ENCODE assay signal across 9 cellular contexts in the genomic region with DNA sequence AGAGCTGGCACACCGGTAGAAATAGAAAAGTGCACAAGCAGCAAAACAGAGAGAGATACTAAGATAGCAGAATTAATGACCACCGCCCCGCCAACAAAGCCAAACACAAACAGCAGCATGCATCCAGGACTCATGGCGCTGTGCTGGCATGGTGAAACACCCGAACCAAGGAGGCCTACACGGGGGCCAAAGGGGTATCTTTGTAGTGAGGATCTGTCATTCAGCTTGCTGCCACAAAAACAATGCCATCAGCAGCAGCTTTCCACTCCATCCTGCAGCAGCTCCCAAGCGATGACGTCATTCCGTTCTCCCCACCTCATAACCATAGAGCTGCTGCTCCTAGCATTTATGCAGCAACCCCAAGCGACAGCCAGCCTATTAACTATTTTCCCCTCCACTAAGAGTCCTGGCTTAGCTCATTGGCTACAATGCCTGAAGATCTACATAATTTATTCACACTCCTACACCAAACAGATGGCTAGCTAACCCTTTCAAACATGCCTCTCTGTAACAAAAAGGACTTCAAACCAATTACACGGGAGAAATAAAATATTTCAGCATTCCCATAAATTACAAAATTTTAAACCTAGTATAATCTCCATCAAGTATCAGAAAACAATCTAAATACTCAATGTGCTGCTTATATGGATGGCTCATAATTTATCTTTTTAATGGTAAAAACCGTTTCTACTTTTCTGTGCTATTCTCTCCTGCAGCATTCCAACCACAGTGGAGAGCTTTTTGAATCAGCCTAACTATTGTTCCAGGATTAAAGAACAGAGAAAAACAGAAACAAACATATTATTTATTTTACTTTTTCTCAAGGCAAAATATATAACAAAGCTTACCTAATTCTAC.
DNase-seq lines count a peak whose midpoint lies in the region; ATAC-seq, FAIRE-seq and TF ChIP-seq lines count a peak whose summit lies in the region.
"Had no signal": no experiment of that assay in that cellular context is flagged by ENCODE, and none has a peak within 500 bp of the region (broad histone marks: within the 10 kb centered on the region; RNA-seq: fewer than 3 reads in every experiment).

No MANE protein-coding gene starts in this region.

- H3K36me3 Mint-ChIP-seq in activated naive CD8-positive, alpha-beta T cell treated with anti-CD3 and anti-CD28 coated beads, Interleukin-2, amount 50 U/mL, for 24 hours (ENCODE audit: low read depth) = no peaks in the 10 kb centered on the region

- no peak overlapping the region for H3K4me3 Mint-ChIP-seq in activated naive CD8-positive, alpha-beta T cell treated with anti-CD3 and anti-CD28 coated beads, Interleukin-2, amount 50 U/mL, for 24 hours
- H3K4me3 Mint-ChIP-seq: nephron had no signal

- FAIRE-seq in H54 (lab: Jason Lieb, UNC) = peak; percentile 99

- peak; percentile 33 for ATAC-seq in esophagus mucosa
- ATAC-seq in activated naive CD8-positive, alpha-beta T cell treated with anti-CD3 and anti-CD28 coated beads, Interleukin-2, amount 50 U/mL, for 24 hours = no peak
- no peak for ATAC-seq in GM19397 (IDR thresholded peaks at IDR 0.05; ENCODE audit: unreplicated experiment)
- ATAC-seq in HG03039 (IDR thresholded peaks at IDR 0.05; ENCODE audit: unreplicated experiment) = no peak

- DNase-seq in H54 (ENCODE audit: insufficient read length, low spot score) (peak; percentile 28), NCI-H82 treated with DMSO at 0.1 percent for 48 hours (lab: John Stamatoyannopoulos, UW; ENCODE audit: unreplicated experiment) (peak; percentile 100), middle frontal gyrus (ENCODE audit: extremely low spot score, low spot score) (peak; percentile 92)
- no peak for DNase-seq in activated CD8-positive, alpha-beta memory T cell treated with anti-CD3 and anti-CD28 coated beads, Interleukin-2, amount 50 U/mL, for 48 hours
- DNase-seq in activated naive CD8-positive, alpha-beta T cell treated with anti-CD3 and anti-CD28 coated beads, Interleukin-2, amount 50 U/mL, for 24 hours = no peak

- H3K27me3 Mint-ChIP-seq in activated naive CD8-positive, alpha-beta T cell treated with anti-CD3 and anti-CD28 coated beads, Interleukin-2, amount 50 U/mL, for 24 hours = no peaks in the 10 kb centered on the region

- no peak for TF ChIP-seq POLR2A in H54 (IDR thresholded peaks at IDR 0.05; ENCODE audit: low read depth, low read length)

- no peak overlapping the region for H3K27ac Mint-ChIP-seq in activated naive CD8-positive, alpha-beta T cell treated with anti-CD3 and anti-CD28 coated beads, Interleukin-2, amount 50 U/mL, for 24 hours
- H3K27ac Mint-ChIP-seq: nephron had no signal

- no peaks in the 10 kb centered on the region for H3K9me3 Mint-ChIP-seq in activated naive CD8-positive, alpha-beta T cell treated with anti-CD3 and anti-CD28 coated beads, Interleukin-2, amount 50 U/mL, for 24 hours
- H3K9me3 Mint-ChIP-seq: nephron had no signal

- peaks cover 8% of the 10 kb centered on the region for H3K4me1 Mint-ChIP-seq in activated naive CD8-positive, alpha-beta T cell treated with anti-CD3 and anti-CD28 coated beads, Interleukin-2, amount 50 U/mL, for 24 hours

Comparison
In these comparisons a context has a peak if more than half of its experiments do, and no peak if none do; other contexts are left out.
1. DNase-seq: peak in H54 (single experiment), NCI-H82 treated with DMSO at 0.1 percent for 48 hours (single experiment) and middle frontal gyrus (single experiment); none in activated CD8-positive, alpha-beta memory T cell treated with anti-CD3 and anti-CD28 coated beads, Interleukin-2, amount 50 U/mL, for 48 hours (single experiment) and activated naive CD8-positive, alpha-beta T cell treated with anti-CD3 and anti-CD28 coated beads, Interleukin-2, amount 50 U/mL, for 24 hours (single experiment).